In genomic region chr3:114126461-114126860, GRCh38 we compare ENCODE assay signal across 33 cellular contexts. TPM values are rescaled to one million over a fixed set of nuclear protein-coding genes. Genes with fewer than 3 reads are reported as not detected.
"Had no signal": no experiment of that assay in that cellular context is flagged by ENCODE, and none has a peak within 500 bp of the region (broad histone marks: within the 10 kb centered on the region; RNA-seq: fewer than 3 reads in every experiment).

No MANE protein-coding gene starts in this region.

- H3K4me3 Mint-ChIP-seq: activated CD8-positive, alpha-beta T cell treated with anti-CD3 and anti-CD28 coated beads for 36 hours; activated naive CD4-positive, alpha-beta T cell treated with anti-CD3 and anti-CD28 coated beads for 36 hours; activated T-cell treated with anti-CD3 and anti-CD28 coated beads, Interleukin-2, amount 50 U/mL, for 72 hours had no signal

- DNase-seq: activated CD4-positive, alpha-beta T cell treated with anti-CD3 and anti-CD28 coated beads for 48 hours; activated CD4-positive, CD25-positive, alpha-beta regulatory T cell treated with anti-CD3 and anti-CD28 coated beads, Interleukin-2, amount 50 U/mL, for 72 hours; activated CD8-positive, alpha-beta T cell treated with anti-CD3 and anti-CD28 coated beads for 36 hours; activated gamma-delta T cell treated with Interleukin-2 at 50 U/mL for 16 hours; activated naive CD4-positive, alpha-beta T cell treated with anti-CD3 and anti-CD28 coated beads for 36 hours; activated T-cell treated with anti-CD3 and anti-CD28 coated beads, Interleukin-2, amount 50 U/mL, for 1 hour; activated T-cell treated with anti-CD3 and anti-CD28 coated beads, Interleukin-2, amount 50 U/mL, for 72 hours; adrenal gland; body of pancreas; Karpas-422; NCI-H1105; NCI-H1417 treated with DMSO at 0.1 percent for 48 hours; NCI-H187 treated with DMSO at 0.1 percent for 48 hours; NCI-H2081 treated with DMSO at 0.1 percent for 48 hours; NCI-H226; NCI-H446 treated with DMSO at 0.1 percent for 48 hours; NCI-H524; NK-92 treated with Interleukin-12 subunit alpha and Interleukin-12 subunit beta, amount 100 ng/mL, for 24 hours; PC-9; SHP77; SJCRH30; T1000 had no signal

- H2AFZ ChIP-seq: PC-9 had no signal

- H3K4me3 ChIP-seq: adrenal gland, body of pancreas, breast epithelium, PC-9, SJCRH30, SK-N-MC had no signal

- H3K4me2 ChIP-seq: PC-9 had no signal

- H3K4me1 ChIP-seq: body of pancreas, breast epithelium, SJCRH30 had no signal

- H3K9me3 ChIP-seq: adrenal gland, body of pancreas, breast epithelium, SJCRH30 had no signal

- H3K27ac Mint-ChIP-seq: activated CD8-positive, alpha-beta T cell treated with anti-CD3 and anti-CD28 coated beads for 36 hours; activated naive CD4-positive, alpha-beta T cell treated with anti-CD3 and anti-CD28 coated beads for 36 hours; activated naive CD4-positive, alpha-beta T cell treated with anti-CD3 and anti-CD28 coated beads, Interleukin-2, amount 50 U/mL, for 72 hours; activated T-cell treated with anti-CD3 and anti-CD28 coated beads, Interleukin-2, amount 50 U/mL, for 72 hours; activated T-helper 2 cell treated with anti-CD3 and anti-CD28 coated beads, Interferon-gamma antibody, Interleukin-2, Interleukin-4, amounts not matched to agents 10 μg/mL and 5 μg/mL and 100 μg/mL, durations not matched to agents 14 hours and 24 hours and 36 hours had no signal

- H3K27me3 ChIP-seq: adrenal gland, body of pancreas, breast epithelium, SJCRH30 had no signal

- H3K36me3 Mint-ChIP-seq: activated naive CD4-positive, alpha-beta T cell treated with anti-CD3 and anti-CD28 coated beads, Interleukin-2, amount 50 U/mL, for 72 hours had no signal

- ATAC-seq: activated CD8-positive, alpha-beta T cell treated with anti-CD3 and anti-CD28 coated beads for 36 hours; activated naive CD4-positive, alpha-beta T cell treated with anti-CD3 and anti-CD28 coated beads, Interleukin-2, amount 50 U/mL, for 72 hours; body of pancreas had no signal

- H3K9me3 Mint-ChIP-seq: activated CD8-positive, alpha-beta T cell treated with anti-CD3 and anti-CD28 coated beads for 36 hours; activated naive CD4-positive, alpha-beta T cell treated with anti-CD3 and anti-CD28 coated beads for 36 hours; activated naive CD4-positive, alpha-beta T cell treated with anti-CD3 and anti-CD28 coated beads, Interleukin-2, amount 50 U/mL, for 72 hours; activated T-cell treated with anti-CD3 and anti-CD28 coated beads, Interleukin-2, amount 50 U/mL, for 72 hours; activated T-helper 2 cell treated with anti-CD3 and anti-CD28 coated beads, Interferon-gamma antibody, Interleukin-2, Interleukin-4, amounts not matched to agents 10 μg/mL and 5 μg/mL and 100 μg/mL, durations not matched to agents 14 hours and 24 hours and 36 hours had no signal

- H3K27ac ChIP-seq: adrenal gland, body of pancreas, breast epithelium, PC-9, SJCRH30, SK-N-MC had no signal

- H3K36me3 ChIP-seq: adrenal gland, breast epithelium, SJCRH30 had no signal

RNA-seq across cellular contexts. Expression of gene DRD3, which starts 52.4 kb away (rescaled TPM):
- total RNA-seq: activated CD8-positive, alpha-beta memory T cell treated with anti-CD3 and anti-CD28 coated beads for 36 hours; activated CD8-positive, alpha-beta T cell treated with anti-CD3 and anti-CD28 coated beads for 36 hours; activated naive CD4-positive, alpha-beta T cell treated with anti-CD3 and anti-CD28 coated beads for 36 hours; activated naive CD4-positive, alpha-beta T cell treated with anti-CD3 and anti-CD28 coated beads, Interleukin-2, amount 50 U/mL, for 72 hours; activated T-cell treated with anti-CD3 and anti-CD28 coated beads, Interleukin-2, amount 50 U/mL, for 72 hours; adrenal gland; astrocyte; body of pancreas; breast epithelium; cardiac septum; MCF 10A; PC-9; RPMI7951; SJCRH30; T-helper 1 cell treated with Interleukin-12 subunit alpha and Interleukin-12 subunit beta and Interleukin-4 antibody, amounts not matched to agents 30 ng/mL and 1 ng/mL, for 36 hours; T-helper 2 cell treated with Interferon-gamma antibody and Interleukin-4, amounts not matched to agents 100 ng/mL and 5 ng/mL, for 36 hours had no signal
- polyA plus RNA-seq: adrenal gland had no signal
